In genomic region chr13:95268666-95269065, GRCh38 we compare ENCODE assay signal across 8 cellular contexts. TPM values are rescaled to one million over a fixed set of nuclear protein-coding genes. Genes with fewer than 3 reads are reported as not detected.
DNase-seq lines count a peak whose midpoint lies in the region; ATAC-seq, FAIRE-seq and TF ChIP-seq lines count a peak whose summit lies in the region.
"Not testable (repeated sequence)": the region's sequence is repeated elsewhere in the genome, so short reads cannot be mapped to it uniquely, and the experiment has no call there.

No MANE protein-coding gene starts in this region.

- not testable (repeated sequence) for H3K9me2 ChIP-seq in PC-3 (replicated peaks; ENCODE audit: low read length)

- H2BK15ac ChIP-seq in mesenchymal stem cell (ENCODE audit: low read depth, poor library complexity, severe bottlenecking): not testable (repeated sequence)

- POLR2A ChIA-PET in AG04450 (lab: Yijun Ruan, JAX); PC-3 (lab: Charles Lee; ENCODE audit: unreplicated experiment); K562 (lab: Yijun Ruan, JAX): not testable (repeated sequence)

- H3K27me3 ChIP-seq in AG04450 (ENCODE audit: control insufficient read depth, insufficient read depth, low read length); PC-3 (ENCODE audit: low read length); SJSA1 (replicated peaks); K562 (ENCODE audit: control insufficient read depth in 2 of 2, insufficient read depth in 2 of 2, low read length in 2 of 2); mesenchymal stem cell (ENCODE audit: control insufficient read depth in 1 of 2, insufficient read depth in 1 of 2, low read length in 2 of 2); rectal smooth muscle tissue (ENCODE audit: control insufficient read depth, insufficient read depth, low read length); vagina: not testable (repeated sequence)

- H3K9me3 Mint-ChIP-seq in stimulated activated memory B cell treated with anti-CD40 and anti-IgM and Interleukin-4, amounts not matched to agents 10 μg/mL and 1 μg/mL and 100 μg/mL, for 72 hours: not testable (repeated sequence)

- TF ChIP-seq POLR2A in K562 (conservative IDR thresholded peaks at IDR 0.05); vagina (IDR thresholded peaks at IDR 0.05): not testable (repeated sequence)

- not testable (repeated sequence) for H3K36me3 ChIP-seq in PC-3 (ENCODE audit: low read depth, low read length); SJSA1; rectal smooth muscle tissue (ENCODE audit: control insufficient read depth, insufficient read depth, low read length); vagina
- H3K36me3 ChIP-seq in K562 (ENCODE audit: control insufficient read depth, insufficient read depth, low read length) (peaks cover 46% of the 10 kb centered on the region), mesenchymal stem cell (ENCODE audit: control insufficient read depth in 1 of 2, insufficient read depth in 2 of 2, low read depth in 1 of 2, low read length in 2 of 2) (peaks cover 4 to 21% of the 10 kb centered on the region in 2 experiments)

- in situ Hi-C loops in K562 (cut with MboI): not testable (repeated sequence)

- TF ChIP-seq CTCF in AG04450 (IDR thresholded peaks at IDR 0.05; ENCODE audit: low read depth, low read length); PC-3 (conservative IDR thresholded peaks at IDR 0.05; ENCODE audit: low read depth, low read length); K562 (IDR thresholded peaks at IDR 0.05 in 2 of 3, conservative IDR thresholded peaks at IDR 0.05 in 1 of 3; ENCODE audit: insufficient read depth in 2 of 3, low read depth in 1 of 3, low read length in 3 of 3); vagina (IDR thresholded peaks at IDR 0.05): not testable (repeated sequence)

- not testable (repeated sequence) for FAIRE-seq in K562 (lab: Jason Lieb, UNC)

- not testable (repeated sequence) for BruUV-seq in PC-3 (replicated peaks; lab: Mats Ljungman, UMichigan); K562 (replicated peaks; lab: Mats Ljungman, UMichigan)

- H3K9me1 ChIP-seq in K562 (ENCODE audit: control insufficient read depth, insufficient read depth, low read length): not testable (repeated sequence)

- H3K36me3 Mint-ChIP-seq in stimulated activated memory B cell treated with anti-CD40 and anti-IgM and Interleukin-4, amounts not matched to agents 10 μg/mL and 1 μg/mL and 100 μg/mL, for 72 hours: peaks cover 46% of the 10 kb centered on the region

- not testable (repeated sequence) for H3K79me1 ChIP-seq in mesenchymal stem cell (replicated peaks; ENCODE audit: low read length, poor library complexity, severe bottlenecking)

- H4K91ac ChIP-seq in mesenchymal stem cell (ENCODE audit: low read length): peak overlapping the region; percentile 90

- H3K27ac ChIP-seq in AG04450 (ENCODE audit: low read depth, low read length) (peak overlapping the region; percentile 95), PC-3 (ENCODE audit: low read length) (peak overlapping the region; percentile 67), SJSA1 (peak overlapping the region; percentile 29; the same call in 1 of the 2 replicates), K562 (ENCODE audit: extremely low read depth, low read depth, low read length) (peak overlapping the region; percentile 63; the same call in 2 of the 3 replicates), mesenchymal stem cell (ENCODE audit: low read length, poor library complexity, severe bottlenecking) (peak overlapping the region; percentile 100), rectal smooth muscle tissue (ENCODE audit: low read depth, low read length) (peak overlapping the region; percentile 58), vagina (peak overlapping the region; percentile 56)

- H3K4me1 Mint-ChIP-seq in stimulated activated memory B cell treated with anti-CD40 and anti-IgM and Interleukin-4, amounts not matched to agents 10 μg/mL and 1 μg/mL and 100 μg/mL, for 72 hours: peaks cover 15% of the 10 kb centered on the region

- not testable (repeated sequence) for DNase-seq in AG04450 (ENCODE audit: low read depth, low spot score); PC-3; SJSA1 (ENCODE audit: low read depth in 1 of 2, low spot score in 2 of 2); K562 (ENCODE audit: extremely low read depth in 1 of 4, low spot score in 3 of 4); mesenchymal stem cell; vagina (ENCODE audit: extremely low spot score in 2 of 2)

- H3K9ac ChIP-seq in PC-3 (ENCODE audit: low read length); K562 (ENCODE audit: insufficient read depth in 1 of 2, low read depth in 2 of 2, low read length in 2 of 2); mesenchymal stem cell (ENCODE audit: low read length); rectal smooth muscle tissue (ENCODE audit: low read length): not testable (repeated sequence)

- peak overlapping the region; percentile 7 for H3K27ac Mint-ChIP-seq in stimulated activated memory B cell treated with anti-CD40 and anti-IgM and Interleukin-4, amounts not matched to agents 10 μg/mL and 1 μg/mL and 100 μg/mL, for 72 hours

- ATAC-seq in PC-3; K562; stimulated activated memory B cell treated with anti-CD40 and anti-IgM and Interleukin-4, amounts not matched to agents 10 μg/mL and 1 μg/mL and 100 μg/mL, for 72 hours: not testable (repeated sequence)

- peak overlapping the region; percentile 92 to 97 for H3K18ac ChIP-seq in mesenchymal stem cell (ENCODE audit: low read depth in 1 of 2, low read length in 2 of 2)

- not testable (repeated sequence) for H3K14ac ChIP-seq in mesenchymal stem cell (ENCODE audit: low read length in 2 of 2)

- peak overlapping the region; percentile 99 for H2BK120ac ChIP-seq in mesenchymal stem cell (ENCODE audit: low read depth, low read length)

- H3K27me3 Mint-ChIP-seq in stimulated activated memory B cell treated with anti-CD40 and anti-IgM and Interleukin-4, amounts not matched to agents 10 μg/mL and 1 μg/mL and 100 μg/mL, for 72 hours: not testable (repeated sequence)

- not testable (repeated sequence) for H2AFZ ChIP-seq in PC-3 (ENCODE audit: low read length); K562 (ENCODE audit: low read depth, low read length); mesenchymal stem cell (ENCODE audit: low read depth, low read length)

- H3K4me2 ChIP-seq in PC-3 (ENCODE audit: low read length); mesenchymal stem cell (ENCODE audit: low read length, poor library complexity, severe bottlenecking): not testable (repeated sequence)
- peak overlapping the region; percentile 11; the same call in 1 of the 2 replicates for H3K4me2 ChIP-seq in K562 (ENCODE audit: insufficient read depth, low read length)

- not testable (repeated sequence) for H3K4me3 ChIP-seq in AG04450 (ENCODE audit: low read depth, low read length); PC-3 (ENCODE audit: low read length); SJSA1; K562; mesenchymal stem cell (ENCODE audit: insufficient read depth in 1 of 2, low read depth in 1 of 2, low read length in 2 of 2); rectal smooth muscle tissue (ENCODE audit: low read length); vagina

- H4K8ac ChIP-seq in mesenchymal stem cell (ENCODE audit: low read length): peak overlapping the region; percentile 84

- H3K4me1 ChIP-seq in PC-3 (ENCODE audit: insufficient read depth, low read length) (peaks cover 42% of the 10 kb centered on the region), SJSA1 (replicated peaks) (peaks cover 55% of the 10 kb centered on the region), K562 (replicated peaks in 1 of 2; ENCODE audit: control insufficient read depth in 2 of 2, insufficient read depth in 2 of 2, low read length in 2 of 2) (peaks cover 16 to 48% of the 10 kb centered on the region in 2 experiments; a peak in 4 of 5 replicates), mesenchymal stem cell (ENCODE audit: control insufficient read depth, insufficient read depth, low read depth, low read length) (peaks cover 24% of the 10 kb centered on the region), rectal smooth muscle tissue (ENCODE audit: control insufficient read depth, insufficient read depth, low read length) (peaks cover 23% of the 10 kb centered on the region), vagina (peaks cover 15% of the 10 kb centered on the region)

- H3K9me3 ChIP-seq in AG04450 (ENCODE audit: control insufficient read depth, insufficient read depth, low read length); PC-3 (ENCODE audit: low read length); SJSA1 (replicated peaks); K562 (replicated peaks; ENCODE audit: control insufficient read depth, insufficient read depth, low read depth, low read length); mesenchymal stem cell (ENCODE audit: control insufficient read depth, low read length); vagina: not testable (repeated sequence)

- H3K23ac ChIP-seq in mesenchymal stem cell (ENCODE audit: low read length in 2 of 2): not testable (repeated sequence)

- TF ChIP-seq EP300 in K562 (IDR thresholded peaks at IDR 0.05; ENCODE audit: low read length): not testable (repeated sequence)

- CTCF ChIA-PET in AG04450 (lab: Charles Lee); PC-3 (lab: Charles Lee); K562 (lab: Yijun Ruan, JAX; ENCODE audit: low intra/inter-chr PET ratio): not testable (repeated sequence)

- 100% methylated on average over 5 of the region's 11 CpGs for WGBS in K562 (ENCODE audit: insufficient coverage, low coverage, missing lambda C conversion rate)
- WGBS in mesenchymal stem cell: 94% methylated on average over 11 of the region's 11 CpGs

- peak overlapping the region; percentile 91 to 98 for H2BK12ac ChIP-seq in mesenchymal stem cell (ENCODE audit: low read length in 2 of 2)

- peak overlapping the region; percentile 89 for H2AK5ac ChIP-seq in mesenchymal stem cell (ENCODE audit: low read length, severe bottlenecking)

- TF ChIP-seq RAD21 in K562 (CRISPR knock-in tag; conservative IDR thresholded peaks at IDR 0.05 in 1 of 2, IDR thresholded peaks at IDR 0.05 in 1 of 2): not testable (repeated sequence)

- peak overlapping the region; percentile 86 for H2BK5ac ChIP-seq in mesenchymal stem cell (ENCODE audit: low read depth, low read length, poor library complexity, severe bottlenecking)

- H3K4me3 Mint-ChIP-seq in stimulated activated memory B cell treated with anti-CD40 and anti-IgM and Interleukin-4, amounts not matched to agents 10 μg/mL and 1 μg/mL and 100 μg/mL, for 72 hours: not testable (repeated sequence)

- H3K79me2 ChIP-seq in PC-3 (ENCODE audit: low read length) (peaks cover 22% of the 10 kb centered on the region), K562 (ENCODE audit: control insufficient read depth, insufficient read depth, low read length) (peaks cover 79% of the 10 kb centered on the region)

- intact Hi-C loops in PC-3 (cut with micrococcal nuclease); K562 (cut with micrococcal nuclease); vagina (cut with DNase I): not testable (repeated sequence)

- H4K20me1 ChIP-seq in PC-3 (ENCODE audit: low read length); K562 (replicated peaks; ENCODE audit: control insufficient read depth, insufficient read depth, low read length): not testable (repeated sequence)

- not testable (repeated sequence) for H3F3A ChIP-seq in PC-3 (ENCODE audit: low read length, unreplicated experiment)

- H3K4ac ChIP-seq in mesenchymal stem cell (ENCODE audit: low read depth in 1 of 2, low read length in 2 of 2): peak overlapping the region; percentile 49 to 68

RNA-seq across cellular contexts. Expression of gene ABCC4, which starts 32.6 kb away (rescaled TPM):
- polyA plus RNA-seq in AG04450 (2011; rRNA removed) (110 and 140 TPM in 2 replicates), K562 (2011; rRNA removed) (34.4 and 46.1 TPM in 2 replicates), K562 (2014; fragmentation: Illumina TruSeq; extraction: Trizol) (24.3 and 26.9 TPM in 2 replicates), K562 (2014; fragmentation: Nextera tagmentation; extraction: Ambion mirVana) (10 to 100 TPM in 1 of 2 experiments, 1 to 10 TPM in 1; 9.4 to 10.5 TPM), K562 (2014; rRNA removed) (16.7 and 19.5 TPM in 2 replicates)
- polyA minus RNA-seq in AG04450 (2011; rRNA and poly(A)+ RNA removed): 244 and 289 TPM in 2 replicates
- total RNA-seq in PC-3 (2014; rRNA removed) (17.7 and 18.9 TPM in 2 replicates), K562 (2014; rRNA removed) (21.7 and 25.7 TPM in 2 replicates), K562 (2014; rRNA removed; fragmentation: Illumina TruSeq; extraction: Trizol) (37.2 and 42.3 TPM in 2 replicates), K562 (2015; rRNA removed; fragmentation: Illumina TruSeq; extraction: Trizol) (22.8 and 25.4 TPM in 2 replicates), K562 (2021) (35.8 and 37.3 TPM in 2 replicates), vagina (13.3 TPM)
- 12.9 and 27.8 TPM in 2 replicates for total RNA-seq in SJSA1 (2014; rRNA removed; shearing (Covaris generic))
- total RNA-seq in K562 (2011; cell fraction: chromatin; rRNA removed; ENCODE audit: low replicate concordance): 171 and 231 TPM in 2 replicates
- total RNA-seq in K562 (2011; cell fraction: nucleolus; rRNA removed): 78.9 and 97.5 TPM in 2 replicates
- total RNA-seq in K562 (2011; cell fraction: nucleoplasm; rRNA removed): 124 and 134 TPM in 2 replicates
- 14.7 and 26.7 TPM in 2 replicates for polyA plus RNA-seq in K562 (2011; cell fraction: cytosol; rRNA removed)
- polyA plus RNA-seq in K562 (2011; cell fraction: nucleus; rRNA removed): 20.7 and 26.2 TPM in 2 replicates
- 16.4 and 18.6 TPM in 2 replicates for polyA plus RNA-seq in K562 (2012)
- polyA minus RNA-seq in K562 (2011; rRNA and poly(A)+ RNA removed): 125 and 134 TPM in 2 replicates
- polyA minus RNA-seq in K562 (2011; cell fraction: cytosol; rRNA and poly(A)+ RNA removed): 43.1 and 44.1 TPM in 2 replicates
- 48.1 and 77.4 TPM in 2 replicates for polyA minus RNA-seq in K562 (2011; cell fraction: nucleus; rRNA and poly(A)+ RNA removed)
- polyA plus RNA-seq in mesenchymal stem cell (2013, experiment 1 of 2): 95.0 TPM
- polyA plus RNA-seq in mesenchymal stem cell (2013, experiment 2 of 2): 95.6 TPM

Comparison
In these comparisons a context has a peak if more than half of its experiments do, and no peak if none do; other contexts are left out.
1. H3K27ac ChIP-seq: peak in every context shown above with its lines; median percentile 100 in mesenchymal stem cell; 95 in AG04450; 67 in PC-3; 63 in K562; 58 in rectal smooth muscle tissue; 56 in vagina; 29 in SJSA1.